ENCODE assay signal across 29 cellular contexts in genomic region chr21:44279621-44280260, GRCh38. TPM values are rescaled to one million over a fixed set of nuclear protein-coding genes. Genes with fewer than 3 reads are reported as not detected.
DNase-seq lines count a peak whose midpoint lies in the region; ATAC-seq and TF ChIP-seq lines count a peak whose summit lies in the region.
"Had no signal": no experiment of that assay in that cellular context is flagged by ENCODE, and none has a peak within 500 bp of the region (broad histone marks: within the 10 kb centered on the region; RNA-seq: fewer than 3 reads in every experiment).

No MANE protein-coding gene starts in this region.

- TF ChIP-seq POLR2A in spleen (IDR thresholded peaks at IDR 0.05): no peak

- peaks cover 3% of the 10 kb centered on the region for H3K27me3 ChIP-seq in left ventricle myocardium inferior (ENCODE audit: low read depth)
- peaks cover 0 to 3% (median 0%) of the 10 kb centered on the region in 7 donors for H3K27me3 ChIP-seq in spleen (replicated peaks in 1 of 7)
- H3K27me3 ChIP-seq in osteoblast (ENCODE audit: insufficient read depth, low read length): no peaks in the 10 kb centered on the region
- H3K27me3 ChIP-seq: breast epithelium, ovary, transverse colon had no signal

- H4K20me1 ChIP-seq in osteoblast (ENCODE audit: insufficient read depth, low read length): no peaks in the 10 kb centered on the region

- TF ChIP-seq CTCF in left ventricle myocardium inferior (IDR thresholded peaks at IDR 0.05; ENCODE audit: borderline replicate concordance): no peak
- TF ChIP-seq CTCF in spleen (IDR thresholded peaks at IDR 0.05 in 8 of 11, conservative IDR thresholded peaks at IDR 0.05 in 3 of 11): no peak
- TF ChIP-seq CTCF in osteoblast (IDR thresholded peaks at IDR 0.05; ENCODE audit: extremely low read depth, low read depth, low read length): no peak

- H2AFZ ChIP-seq in osteoblast (ENCODE audit: low read length): no peak overlapping the region

- H3K4me3 ChIP-seq in left ventricle myocardium inferior (no peak overlapping the region), spleen (no peak overlapping the region), osteoblast (ENCODE audit: insufficient read depth, low read length) (no peak overlapping the region)
- H3K4me3 ChIP-seq: breast epithelium, heart left ventricle, lung, ovary, transverse colon had no signal

- no peak overlapping the region for H3K4me2 ChIP-seq in osteoblast (ENCODE audit: insufficient read depth, low read length)

- WGBS in spleen, 5 donors: 73 to 89% (median 83%) methylated on average over 16 of the region's 16 CpGs

- H3K9me3 ChIP-seq in left ventricle myocardium inferior (replicated peaks) (no peaks in the 10 kb centered on the region), spleen (no peaks in the 10 kb centered on the region), osteoblast (ENCODE audit: low read depth, low read length) (no peaks in the 10 kb centered on the region)
- H3K9me3 ChIP-seq: breast epithelium, heart left ventricle, ovary, transverse colon had no signal

- DNase-seq in Right ventricle myocardium inferior (ENCODE audit: missing footprints) (peak; percentile 25), left ventricle myocardium inferior (no peak), NCI-H1436 (lab: John Stamatoyannopoulos, UW) (peak; percentile 83), NCI-H69 (lab: John Stamatoyannopoulos, UW) (peak; percentile 97), spleen (peak; percentile 51), osteoblast (ENCODE audit: insufficient read length, low spot score, missing footprints) (no peak)
- DNase-seq: activated CD4-positive, CD25-positive, alpha-beta regulatory T cell; activated CD8-positive, alpha-beta T cell treated with anti-CD3 and anti-CD28 coated beads for 36 hours; DMS79 treated with DMSO at 0.1 percent for 48 hours; effector CD4-positive, alpha-beta T cell; erythroblast; GF-D8; NCI-H1105; NCI-H446 treated with DMSO at 0.1 percent for 48 hours; ovary; T-helper 1 cell; transverse colon had no signal

- no peak for ATAC-seq in Right ventricle myocardium inferior
- ATAC-seq in HG02642 (IDR thresholded peaks at IDR 0.05; ENCODE audit: poor library complexity, unreplicated experiment): no peak
- no peak for ATAC-seq in GM19324 (IDR thresholded peaks at IDR 0.05; ENCODE audit: low FRiP score, unreplicated experiment)
- ATAC-seq: activated CD8-positive, alpha-beta T cell treated with anti-CD3 and anti-CD28 coated beads for 36 hours; activated T-helper 17 cell treated with anti-CD3 and anti-CD28 coated beads, Interleukin-2, amount 50 U/mL, for 72 hours; heart left ventricle had no signal

- no peaks in the 10 kb centered on the region for H3K36me3 ChIP-seq in left ventricle myocardium inferior
- H3K36me3 ChIP-seq in spleen: no peaks in the 10 kb centered on the region
- no peaks in the 10 kb centered on the region for H3K36me3 ChIP-seq in osteoblast (ENCODE audit: insufficient read depth, low read length)
- H3K36me3 ChIP-seq: breast epithelium, heart left ventricle, ovary, transverse colon had no signal

- H3K4me1 ChIP-seq in left ventricle myocardium inferior: no peaks in the 10 kb centered on the region
- no peaks in the 10 kb centered on the region for H3K4me1 ChIP-seq in spleen
- H3K4me1 ChIP-seq in osteoblast (ENCODE audit: insufficient read depth, low read length): no peaks in the 10 kb centered on the region
- H3K4me1 ChIP-seq: breast epithelium, heart left ventricle, transverse colon had no signal

- no peaks in the 10 kb centered on the region for H3K79me2 ChIP-seq in osteoblast (ENCODE audit: insufficient read depth, low read length)

- H3K27ac ChIP-seq in left ventricle myocardium inferior (replicated peaks) (no peak overlapping the region), spleen (no peak overlapping the region), osteoblast (ENCODE audit: low read depth, low read length) (no peak overlapping the region)
- H3K27ac ChIP-seq: breast epithelium, heart left ventricle, ovary, transverse colon had no signal

- intact Hi-C loops in Right ventricle myocardium inferior (cut with DNase I) (no loop called here), left ventricle myocardium inferior (cut with micrococcal nuclease) (no loop called here), spleen (cut with DNase I; ENCODE audit: low total_unique reads) (no loop called here)

RNA-seq across cellular contexts. Expression of gene AIRE, which starts 5.9 kb away (rescaled TPM):
- not detected for total RNA-seq in Right ventricle myocardium inferior
- not detected for total RNA-seq in left ventricle myocardium inferior
- total RNA-seq in spleen: under 1 TPM in 2 of 7 donors, not detected in 5; 0.10 to 0.16 TPM
- polyA plus RNA-seq in spleen: under 1 TPM in 2 of 3 donors, not detected in 1; 0.08 to 0.11 TPM
- total RNA-seq in osteoblast: not detected in 2 replicates
- total RNA-seq: A673; activated CD8-positive, alpha-beta T cell treated with anti-CD3 and anti-CD28 coated beads for 36 hours; activated T-helper 17 cell treated with anti-CD3 and anti-CD28 coated beads, Interleukin-2, amount 50 U/mL, for 72 hours; breast epithelium; H4; ovary; renal cortical epithelial cell; SK-MEL-5; transverse colon had no signal
- polyA plus RNA-seq: lung, ovary had no signal

RNA-seq across cellular contexts. Expression of gene DNMT3L, which starts 18.0 kb away (rescaled TPM):
- total RNA-seq in Right ventricle myocardium inferior: not detected
- total RNA-seq in left ventricle myocardium inferior: not detected
- total RNA-seq in spleen: not detected
- not detected for polyA plus RNA-seq in spleen
- total RNA-seq in osteoblast: not detected in 2 replicates
- total RNA-seq: A673; activated CD8-positive, alpha-beta T cell treated with anti-CD3 and anti-CD28 coated beads for 36 hours; activated T-helper 17 cell treated with anti-CD3 and anti-CD28 coated beads, Interleukin-2, amount 50 U/mL, for 72 hours; breast epithelium; H4; heart left ventricle; kidney epithelial cell; lung; mononuclear cell; ovary; renal cortical epithelial cell; SK-MEL-5; transverse colon had no signal
- polyA plus RNA-seq: heart left ventricle, lung, ovary had no signal

RNA-seq across cellular contexts. Expression of gene PFKL, which starts 20.1 kb away (rescaled TPM):
- 52.5 TPM for total RNA-seq in Right ventricle myocardium inferior
- 47.7 TPM for total RNA-seq in left ventricle myocardium inferior
- total RNA-seq in spleen: 100 to 1,000 TPM in 5 of 7 donors, 10 to 100 TPM in 2; 88.1 to 145 (median 126) TPM
- polyA plus RNA-seq in spleen: 100 to 1,000 TPM in 1 of 3 donors, 10 to 100 TPM in 2; 65.9 to 113 (median 84.4) TPM
- 93.1 and 114 TPM in 2 replicates for total RNA-seq in osteoblast

RNA-seq across cellular contexts. Expression of gene ICOSLG, which starts 39.0 kb away (rescaled TPM):
- total RNA-seq in Right ventricle myocardium inferior (4.9 TPM), left ventricle myocardium inferior (4.7 TPM), spleen (10 to 100 TPM in 2 of 7 donors, 1 to 10 TPM in 5; 4.4 to 17.5 (median 8.5) TPM), osteoblast (0.29 TPM in 1 of 2 replicates, not detected in the other)
- 1 to 10 TPM; 1.9 to 6.6 (median 3.7) TPM for polyA plus RNA-seq in spleen

RNA-seq across cellular contexts. Expression of gene CFAP410, which starts 59.4 kb away (rescaled TPM):
- 16.8 TPM for total RNA-seq in Right ventricle myocardium inferior
- total RNA-seq in left ventricle myocardium inferior: 12.0 TPM
- total RNA-seq in spleen: 10 to 100 TPM; 26.2 to 34.3 (median 32.3) TPM
- polyA plus RNA-seq in spleen: 10 to 100 TPM; 41.5 to 79.8 (median 70.9) TPM
- 14.5 and 15.0 TPM in 2 replicates for total RNA-seq in osteoblast

Comparison
In these comparisons a context has a peak if more than half of its experiments do, and no peak if none do; other contexts are left out.
1. DNase-seq: peak in Right ventricle myocardium inferior (single experiment), NCI-H1436 (single experiment), NCI-H69 (single experiment) and spleen (single experiment); none in left ventricle myocardium inferior (single experiment) and osteoblast (single experiment).